Comparison of ENCODE assay signal across 20 cellular contexts in genomic region chr7:113170591-113170990, GRCh38. TPM values are rescaled to one million over a fixed set of nuclear protein-coding genes. Genes with fewer than 3 reads are reported as not detected.
DNase-seq lines count a peak whose midpoint lies in the region; ATAC-seq, FAIRE-seq and TF ChIP-seq lines count a peak whose summit lies in the region.
"Had no signal": no experiment of that assay in that cellular context is flagged by ENCODE, and none has a peak within 500 bp of the region (broad histone marks: within the 10 kb centered on the region; RNA-seq: fewer than 3 reads in every experiment).

No MANE protein-coding gene starts in this region.

- H2AFZ ChIP-seq in K562 (ENCODE audit: low read depth, low read length) = no peak overlapping the region
- H2AFZ ChIP-seq in HepG2 (ENCODE audit: low read length) = no peak overlapping the region
- H2AFZ ChIP-seq in trophoblast cell (ENCODE audit: insufficient read depth, low read length, poor library complexity) = no peak overlapping the region

- no peaks in the 10 kb centered on the region for H3K9me3 Mint-ChIP-seq in activated naive CD4-positive, alpha-beta T cell treated with anti-CD3 and anti-CD28 coated beads, Interleukin-2, amount 10 ng/mL, durations not matched to agents 7 days and 5 days
- H3K9me3 Mint-ChIP-seq in activated T-helper 1 cell treated with anti-CD3 and anti-CD28 coated beads, Interleukin-12 subunit alpha, Interleukin-12 subunit beta, Interleukin-2, Interleukin-4 antibody, amounts not matched to agents 30 ng/mL and 10 ng/mL and 1 ng/mL, durations not matched to agents 14 hours and 24 hours and 36 hours = no peaks in the 10 kb centered on the region

- H3K27me3 ChIP-seq in K562 (ENCODE audit: control insufficient read depth in 2 of 2, insufficient read depth in 2 of 2, low read length in 2 of 2) = no peaks in the 10 kb centered on the region
- no peaks in the 10 kb centered on the region for H3K27me3 ChIP-seq in HepG2 (ENCODE audit: control insufficient read depth in 1 of 2, insufficient read depth in 2 of 2, low read length in 2 of 2)
- H3K27me3 ChIP-seq in trophoblast cell (ENCODE audit: insufficient read depth, low read length) = no peaks in the 10 kb centered on the region
- H3K27me3 ChIP-seq: BLaER1 treated with 17β-estradiol and CSF1 and Interleukin-3, amounts not matched to agents 10 nM and 100 nM had no signal

- H3K9ac ChIP-seq in K562 (ENCODE audit: insufficient read depth in 1 of 2, low read depth in 2 of 2, low read length in 2 of 2) (no peak overlapping the region), HepG2 (ENCODE audit: insufficient read depth, low read depth, low read length) (no peak overlapping the region), trophoblast cell (ENCODE audit: low read length) (peak overlapping the region; percentile 47)
- H3K9ac ChIP-seq: BLaER1 treated with 17β-estradiol and CSF1 and Interleukin-3, amounts not matched to agents 10 nM and 100 nM had no signal

- H3K4me2 ChIP-seq in K562 (ENCODE audit: insufficient read depth, low read length) (no peak overlapping the region), HepG2 (ENCODE audit: low read depth, low read length) (no peak overlapping the region), trophoblast cell (ENCODE audit: low read length) (no peak overlapping the region)
- H3K4me2 ChIP-seq: BLaER1 treated with 17β-estradiol and CSF1 and Interleukin-3, amounts not matched to agents 10 nM and 100 nM had no signal

- no peak overlapping the region for H3K23ac ChIP-seq in trophoblast cell (ENCODE audit: low read length)

- H3K4me1 ChIP-seq in K562 (replicated peaks in 1 of 2; ENCODE audit: control insufficient read depth in 2 of 2, insufficient read depth in 2 of 2, low read length in 2 of 2) (no peaks in the 10 kb centered on the region; a peak in 1 of 5 replicates), HepG2 (ENCODE audit: insufficient read depth, low read length) (no peaks in the 10 kb centered on the region), trophoblast cell (ENCODE audit: control insufficient read depth in 1 of 2, insufficient read depth in 2 of 2, low read length in 2 of 2) (no peaks in the 10 kb centered on the region)
- H3K4me1 ChIP-seq: BLaER1 treated with 17β-estradiol and CSF1 and Interleukin-3, amounts not matched to agents 10 nM and 100 nM had no signal

- TF ChIP-seq POLR2A in K562 (conservative IDR thresholded peaks at IDR 0.05) = no peak
- TF ChIP-seq POLR2A in HepG2 (IDR thresholded peaks at IDR 0.05; ENCODE audit: insufficient read depth in 1 of 2, low read depth in 2 of 2, low read length in 2 of 2) = no peak

- H3K14ac ChIP-seq in trophoblast cell (ENCODE audit: low read length) = no peak overlapping the region

- H2AK5ac ChIP-seq in trophoblast cell (ENCODE audit: low read length) = no peak overlapping the region

- DNase-seq in K562 (ENCODE audit: extremely low read depth in 1 of 4, low spot score in 3 of 4) (no peak), HepG2 (ENCODE audit: low spot score) (no peak), trophoblast cell (peak in 1 of 2 donors; percentile 43)
- no peak for DNase-seq in activated naive CD4-positive, alpha-beta T cell treated with anti-CD3 and anti-CD28 coated beads, Interleukin-2, amount 10 ng/mL, durations not matched to agents 7 days and 5 days
- DNase-seq in activated T-helper 1 cell treated with anti-CD3 and anti-CD28 coated beads, Interleukin-12 subunit alpha, Interleukin-12 subunit beta, Interleukin-2, Interleukin-4 antibody, amounts not matched to agents 30 ng/mL and 10 ng/mL and 1 ng/mL, durations not matched to agents 14 hours and 24 hours and 36 hours (ENCODE audit: low spot score) = no peak
- DNase-seq: 8988T; CD8-positive, alpha-beta memory T cell; COR-L47; DMS 273 treated with DMSO at 0.1 percent for 48 hours; DND-41; EL; HCEC 1CT; KG1 had no signal

- H3K79me2 ChIP-seq in K562 (ENCODE audit: control insufficient read depth, insufficient read depth, low read length) = no peaks in the 10 kb centered on the region
- no peaks in the 10 kb centered on the region for H3K79me2 ChIP-seq in HepG2 (ENCODE audit: insufficient read depth, low read length)
- H3K79me2 ChIP-seq in trophoblast cell (ENCODE audit: control insufficient read depth, insufficient read depth, low read length, poor library complexity) = no peaks in the 10 kb centered on the region

- CTCF ChIA-PET in K562 (lab: Yijun Ruan, JAX; ENCODE audit: low intra/inter-chr PET ratio) = no interaction called here
- CTCF ChIA-PET in HepG2 (lab: Yijun Ruan, JAX; ENCODE audit: low intra/inter-chr PET ratio, low total read pairs) = no interaction called here
- CTCF ChIA-PET in activated naive CD4-positive, alpha-beta T cell treated with anti-CD3 and anti-CD28 coated beads, Interleukin-2, amount 10 ng/mL, durations not matched to agents 7 days and 5 days (lab: Charles Lee) = no interaction called here

- H3K4ac ChIP-seq in trophoblast cell (ENCODE audit: low read depth, low read length) = no peak overlapping the region

- H3K9me3 ChIP-seq in K562 (replicated peaks; ENCODE audit: control insufficient read depth, insufficient read depth, low read depth, low read length) = no peaks in the 10 kb centered on the region
- H3K9me3 ChIP-seq in HepG2 (ENCODE audit: low read length) = no peaks in the 10 kb centered on the region
- H3K9me3 ChIP-seq in trophoblast cell (ENCODE audit: insufficient read depth, low read depth, low read length) = no peaks in the 10 kb centered on the region
- H3K9me3 ChIP-seq: BLaER1 treated with 17β-estradiol and CSF1 and Interleukin-3, amounts not matched to agents 10 nM and 100 nM had no signal

- no peak for TF ChIP-seq RAD21 in K562 (CRISPR knock-in tag; conservative IDR thresholded peaks at IDR 0.05 in 1 of 2, IDR thresholded peaks at IDR 0.05 in 1 of 2)
- no peak for TF ChIP-seq RAD21 in HepG2 (CRISPR knock-in tag; IDR thresholded peaks at IDR 0.05)

- no peak for ATAC-seq in K562
- no peak for ATAC-seq in HepG2
- ATAC-seq in HG03432 (IDR thresholded peaks at IDR 0.05; ENCODE audit: unreplicated experiment) = no peak
- ATAC-seq: GM12878 had no signal

- no peak overlapping the region for H2BK12ac ChIP-seq in trophoblast cell (ENCODE audit: low read length)

- no peaks in the 10 kb centered on the region for H3K9me1 ChIP-seq in K562 (ENCODE audit: control insufficient read depth, insufficient read depth, low read length)

- no peaks in the 10 kb centered on the region for H3K4me1 Mint-ChIP-seq in activated naive CD4-positive, alpha-beta T cell treated with anti-CD3 and anti-CD28 coated beads, Interleukin-2, amount 10 ng/mL, durations not matched to agents 7 days and 5 days
- H3K4me1 Mint-ChIP-seq in activated T-helper 1 cell treated with anti-CD3 and anti-CD28 coated beads, Interleukin-12 subunit alpha, Interleukin-12 subunit beta, Interleukin-2, Interleukin-4 antibody, amounts not matched to agents 30 ng/mL and 10 ng/mL and 1 ng/mL, durations not matched to agents 14 hours and 24 hours and 36 hours (ENCODE audit: low read depth) = no peaks in the 10 kb centered on the region
- H3K4me1 Mint-ChIP-seq: B cell; CD8-positive, alpha-beta memory T cell; IgD-negative memory B cell had no signal

- no peak for FAIRE-seq in K562 (lab: Jason Lieb, UNC)
- FAIRE-seq in HepG2 (lab: Jason Lieb, UNC) = no peak
- FAIRE-seq: GM12878, HTR-8/SVneo had no signal

- TF ChIP-seq CTCF in 22Rv1 (IDR thresholded peaks at IDR 0.05) = no peak
- TF ChIP-seq CTCF in K562 (IDR thresholded peaks at IDR 0.05 in 2 of 3, conservative IDR thresholded peaks at IDR 0.05 in 1 of 3; ENCODE audit: insufficient read depth in 2 of 3, low read depth in 1 of 3, low read length in 3 of 3) = no peak
- no peak for TF ChIP-seq CTCF in HepG2 (CRISPR knock-in tag; IDR thresholded peaks at IDR 0.05)

- H3K27ac Mint-ChIP-seq in activated naive CD4-positive, alpha-beta T cell treated with anti-CD3 and anti-CD28 coated beads, Interleukin-2, amount 10 ng/mL, durations not matched to agents 7 days and 5 days = no peak overlapping the region
- no peak overlapping the region for H3K27ac Mint-ChIP-seq in activated T-helper 1 cell treated with anti-CD3 and anti-CD28 coated beads, Interleukin-12 subunit alpha, Interleukin-12 subunit beta, Interleukin-2, Interleukin-4 antibody, amounts not matched to agents 30 ng/mL and 10 ng/mL and 1 ng/mL, durations not matched to agents 14 hours and 24 hours and 36 hours
- H3K27ac Mint-ChIP-seq: B cell; CD8-positive, alpha-beta memory T cell; IgD-negative memory B cell had no signal

- no peaks in the 10 kb centered on the region for H3K27me3 Mint-ChIP-seq in activated naive CD4-positive, alpha-beta T cell treated with anti-CD3 and anti-CD28 coated beads, Interleukin-2, amount 10 ng/mL, durations not matched to agents 7 days and 5 days
- H3K27me3 Mint-ChIP-seq in activated T-helper 1 cell treated with anti-CD3 and anti-CD28 coated beads, Interleukin-12 subunit alpha, Interleukin-12 subunit beta, Interleukin-2, Interleukin-4 antibody, amounts not matched to agents 30 ng/mL and 10 ng/mL and 1 ng/mL, durations not matched to agents 14 hours and 24 hours and 36 hours (ENCODE audit: insufficient read depth) = no peaks in the 10 kb centered on the region

- H3K36me3 ChIP-seq in K562 (ENCODE audit: control insufficient read depth, insufficient read depth, low read length) (no peaks in the 10 kb centered on the region), HepG2 (replicated peaks in 1 of 2; ENCODE audit: control insufficient read depth in 1 of 2, insufficient read depth in 2 of 2, low read length in 2 of 2) (no peaks in the 10 kb centered on the region), trophoblast cell (ENCODE audit: control insufficient read depth in 1 of 2, insufficient read depth in 2 of 2, low read length in 2 of 2) (no peaks in the 10 kb centered on the region)
- H3K36me3 ChIP-seq: BLaER1 treated with 17β-estradiol and CSF1 and Interleukin-3, amounts not matched to agents 10 nM and 100 nM had no signal

- H3K27ac ChIP-seq in 22Rv1 (peak overlapping the region; percentile 19; the same call in 1 of the 2 replicates), K562 (ENCODE audit: extremely low read depth, low read depth, low read length) (no peak overlapping the region), HepG2 (ENCODE audit: extremely low read length, insufficient read depth, low read length) (no peak overlapping the region), trophoblast cell (ENCODE audit: low read depth, low read length) (no peak overlapping the region)
- H3K27ac ChIP-seq: BLaER1 treated with 17β-estradiol and CSF1 and Interleukin-3, amounts not matched to agents 10 nM and 100 nM had no signal

- TF ChIP-seq EP300 in K562 (IDR thresholded peaks at IDR 0.05; ENCODE audit: low read length) (no peak), HepG2 (IDR thresholded peaks at IDR 0.05; ENCODE audit: low read depth in 2 of 2, low read length in 2 of 2) (no peak), HepG2 (CRISPR knock-in tag; IDR thresholded peaks at IDR 0.05; ENCODE audit: borderline replicate concordance) (no peak)

- no peak overlapping the region for H3K4me3 Mint-ChIP-seq in activated naive CD4-positive, alpha-beta T cell treated with anti-CD3 and anti-CD28 coated beads, Interleukin-2, amount 10 ng/mL, durations not matched to agents 7 days and 5 days
- H3K4me3 Mint-ChIP-seq in activated T-helper 1 cell treated with anti-CD3 and anti-CD28 coated beads, Interleukin-12 subunit alpha, Interleukin-12 subunit beta, Interleukin-2, Interleukin-4 antibody, amounts not matched to agents 30 ng/mL and 10 ng/mL and 1 ng/mL, durations not matched to agents 14 hours and 24 hours and 36 hours = no peak overlapping the region
- H3K4me3 Mint-ChIP-seq: B cell; CD8-positive, alpha-beta memory T cell; IgD-negative memory B cell had no signal

- H4K91ac ChIP-seq in trophoblast cell (ENCODE audit: low read depth, low read length) = no peak overlapping the region

- BruUV-seq in K562 (replicated peaks; lab: Mats Ljungman, UMichigan) (no TSS peak), HepG2 (replicated peaks; lab: Mats Ljungman, UMichigan) (no TSS peak)

- H4K20me1 ChIP-seq in K562 (replicated peaks; ENCODE audit: control insufficient read depth, insufficient read depth, low read length) = no peaks in the 10 kb centered on the region
- H4K20me1 ChIP-seq in HepG2 (ENCODE audit: insufficient read depth, low read length) = no peaks in the 10 kb centered on the region
- H4K20me1 ChIP-seq: BLaER1 treated with 17β-estradiol and CSF1 and Interleukin-3, amounts not matched to agents 10 nM and 100 nM had no signal

- 20% methylated on average over 3 of the region's 3 CpGs for WGBS in K562 (ENCODE audit: insufficient coverage, low coverage, missing lambda C conversion rate)
- 12% methylated on average over 3 of the region's 3 CpGs for WGBS in HepG2 (ENCODE audit: low lambda C conversion rate)
- WGBS in trophoblast cell (ENCODE audit: extremely low coverage, insufficient coverage, insufficient read length) = no CpG with 5 or more reads among the region's 3 CpGs

- H3K79me1 ChIP-seq in trophoblast cell (ENCODE audit: low read length) = no peaks in the 10 kb centered on the region

- in situ Hi-C loops in K562 (cut with MboI) (no loop called here), HepG2 (cut with HindIII; ENCODE audit: extremely low pct_ligation_motif_present, low pct_unique_long_range_greater_than_20kb) (loop anchor here (25.0 kb wide), 1 partner anchor 242 kb away; no protein-coding TSS in a partner anchor)

- H2BK5ac ChIP-seq in trophoblast cell (ENCODE audit: low read depth, low read length, poor library complexity) = no peak overlapping the region

- no peak overlapping the region for H4K8ac ChIP-seq in trophoblast cell (ENCODE audit: low read depth, low read length)

- no peaks in the 10 kb centered on the region for H3K36me3 Mint-ChIP-seq in activated naive CD4-positive, alpha-beta T cell treated with anti-CD3 and anti-CD28 coated beads, Interleukin-2, amount 10 ng/mL, durations not matched to agents 7 days and 5 days
- H3K36me3 Mint-ChIP-seq in activated T-helper 1 cell treated with anti-CD3 and anti-CD28 coated beads, Interleukin-12 subunit alpha, Interleukin-12 subunit beta, Interleukin-2, Interleukin-4 antibody, amounts not matched to agents 30 ng/mL and 10 ng/mL and 1 ng/mL, durations not matched to agents 14 hours and 24 hours and 36 hours (ENCODE audit: low read depth) = no peaks in the 10 kb centered on the region
- H3K36me3 Mint-ChIP-seq: CD8-positive, alpha-beta memory T cell; IgD-negative memory B cell had no signal

- no peak overlapping the region for H3K18ac ChIP-seq in trophoblast cell (ENCODE audit: low read length)

- POLR2A ChIA-PET in K562 (lab: Yijun Ruan, JAX) = no interaction called here
- POLR2A ChIA-PET in HepG2 (lab: Yijun Ruan, JAX) = no interaction called here

- intact Hi-C loops in K562 (cut with micrococcal nuclease) (no loop called here), HepG2 (cut with micrococcal nuclease; ENCODE audit: unreplicated experiment) (no loop called here)
- intact Hi-C loops in activated T-helper 1 cell treated with anti-CD3 and anti-CD28 coated beads, Interleukin-12 subunit alpha, Interleukin-12 subunit beta, Interleukin-2, Interleukin-4 antibody, amounts not matched to agents 30 ng/mL and 10 ng/mL and 1 ng/mL, durations not matched to agents 14 hours and 24 hours and 36 hours (cut with micrococcal nuclease) = no loop called here

- no peak overlapping the region for H2BK120ac ChIP-seq in trophoblast cell (ENCODE audit: insufficient read depth, low read length, poor library complexity)

- no peak overlapping the region for H4K12ac ChIP-seq in trophoblast cell (ENCODE audit: low read depth, low read length)

- H3K4me3 ChIP-seq in K562 (no peak overlapping the region), HepG2 (replicated peaks in 1 of 3; ENCODE audit: insufficient read depth in 1 of 3, low read depth in 2 of 3, low read length in 3 of 3) (no peak overlapping the region), trophoblast cell (ENCODE audit: low read depth, low read length) (no peak overlapping the region)
- H3K4me3 ChIP-seq: BLaER1 treated with 17β-estradiol and CSF1 and Interleukin-3, amounts not matched to agents 10 nM and 100 nM; GM12878 had no signal

RNA-seq across cellular contexts. Expression of gene SMIM30, which starts 52.2 kb away (rescaled TPM):
- total RNA-seq in K562 (2011; cell fraction: chromatin; rRNA removed; ENCODE audit: low replicate concordance) = 15.1 and 35.9 TPM in 2 replicates
- total RNA-seq in K562 (2011; cell fraction: nucleolus; rRNA removed) = 16.5 and 22.2 TPM in 2 replicates
- total RNA-seq in K562 (2011; cell fraction: nucleoplasm; rRNA removed) = 31.7 and 51.6 TPM in 2 replicates
- total RNA-seq in K562 (2014; rRNA removed) (161 and 176 TPM in 2 replicates), K562 (2014; rRNA removed; fragmentation: Illumina TruSeq; extraction: Trizol) (316 and 361 TPM in 2 replicates), K562 (2015; rRNA removed; fragmentation: Illumina TruSeq; extraction: Trizol) (332 and 358 TPM in 2 replicates), K562 (2021) (171 and 197 TPM in 2 replicates), HepG2 (2016; rRNA removed; fragmentation: Illumina TruSeq; extraction: Trizol) (23.5 and 32.1 TPM in 2 replicates)
- polyA plus RNA-seq in K562 (2011; rRNA removed) (202 and 279 TPM in 2 replicates), K562 (2014; fragmentation: Illumina TruSeq; extraction: Trizol) (344 and 367 TPM in 2 replicates), K562 (2014; fragmentation: Nextera tagmentation; extraction: Ambion mirVana) (100 to 1,000 TPM; 675 to 891 TPM), K562 (2014; rRNA removed) (246 and 279 TPM in 2 replicates), HepG2 (2011; rRNA removed) (21.2 and 25.2 TPM in 2 replicates)
- polyA plus RNA-seq in K562 (2011; cell fraction: cytosol; rRNA removed) = 68.2 and 91.2 TPM in 2 replicates
- polyA plus RNA-seq in K562 (2011; cell fraction: nucleus; rRNA removed) = 45.6 and 77.5 TPM in 2 replicates
- 168 and 209 TPM in 2 replicates for polyA plus RNA-seq in K562 (2012)
- 77.7 and 80.9 TPM in 2 replicates for polyA minus RNA-seq in K562 (2011; rRNA and poly(A)+ RNA removed)
- polyA minus RNA-seq in K562 (2011; cell fraction: cytosol; rRNA and poly(A)+ RNA removed) = 32.0 and 35.2 TPM in 2 replicates
- 9.6 and 26.2 TPM in 2 replicates for polyA minus RNA-seq in K562 (2011; cell fraction: nucleus; rRNA and poly(A)+ RNA removed)
- total RNA-seq in HepG2 (2016; cell fraction: cytosol; rRNA removed; fragmentation: Illumina TruSeq; extraction: Trizol; ENCODE audit: low read depth) = 13.3 and 17.7 TPM in 2 replicates
- 25.0 and 34.1 TPM in 2 replicates for total RNA-seq in HepG2 (2016; cell fraction: insoluble cytoplasmic fraction; rRNA removed; fragmentation: Illumina TruSeq; extraction: Trizol)
- 23.7 and 28.3 TPM in 2 replicates for total RNA-seq in HepG2 (2016; cell fraction: membrane; rRNA removed; fragmentation: Illumina TruSeq; extraction: Trizol)
- 12.7 and 13.1 TPM in 2 replicates for total RNA-seq in HepG2 (2016; cell fraction: nucleus; rRNA removed; fragmentation: Illumina TruSeq; extraction: Trizol)
- 12.7 and 19.2 TPM in 2 replicates for polyA plus RNA-seq in HepG2 (2011; cell fraction: cytosol; rRNA removed)
- 3.9 and 5.7 TPM in 2 replicates for polyA plus RNA-seq in HepG2 (2011; cell fraction: nucleus; rRNA removed)
- 19.2 and 26.7 TPM in 2 replicates for polyA plus RNA-seq in HepG2 (2012)
- polyA plus RNA-seq in HepG2 (2016; cell fraction: cytosol; fragmentation: Illumina TruSeq; extraction: Trizol; ENCODE audit: low read depth) = 14.0 and 24.2 TPM in 2 replicates
- 39.7 and 40.7 TPM in 2 replicates for polyA plus RNA-seq in HepG2 (2016; cell fraction: insoluble cytoplasmic fraction; fragmentation: Illumina TruSeq; extraction: Trizol; ENCODE audit: low read depth)
- 26.7 and 33.9 TPM in 2 replicates for polyA plus RNA-seq in HepG2 (2016; cell fraction: membrane; fragmentation: Illumina TruSeq; extraction: Trizol; ENCODE audit: low read depth)
- 26.5 and 27.5 TPM in 2 replicates for polyA plus RNA-seq in HepG2 (2016; cell fraction: nucleus; fragmentation: Illumina TruSeq; extraction: Trizol; ENCODE audit: insufficient read depth, low read depth)
- polyA minus RNA-seq in HepG2 (2011; rRNA and poly(A)+ RNA removed; ENCODE audit: low replicate concordance) = 7.0 and 18.3 TPM in 2 replicates
- 5.3 and 7.0 TPM in 2 replicates for polyA minus RNA-seq in HepG2 (2011; cell fraction: cytosol; rRNA and poly(A)+ RNA removed)
- 4.4 and 8.2 TPM in 2 replicates for polyA minus RNA-seq in HepG2 (2011; cell fraction: nucleus; rRNA and poly(A)+ RNA removed)
- polyA plus RNA-seq in trophoblast cell (2013) = 91.5 and 92.1 TPM in 2 replicates
- 32.4 and 36.8 TPM in 2 replicates for total RNA-seq in activated T-helper 1 cell treated with anti-CD3 and anti-CD28 coated beads, Interleukin-12 subunit alpha, Interleukin-12 subunit beta, Interleukin-2, Interleukin-4 antibody, amounts not matched to agents 30 ng/mL and 10 ng/mL and 1 ng/mL, durations not matched to agents 14 hours and 24 hours and 36 hours
